12 cellular contexts compared by ENCODE assay signal in genomic region chr16:66266436-66267286, GRCh38.
DNase-seq lines count a peak whose midpoint lies in the region; ATAC-seq and TF ChIP-seq lines count a peak whose summit lies in the region.
"Had no signal": no experiment of that assay in that cellular context is flagged by ENCODE, and none has a peak within 500 bp of the region (broad histone marks: within the 10 kb centered on the region; RNA-seq: fewer than 3 reads in every experiment).

No MANE protein-coding gene starts in this region.

- no peaks in the 10 kb centered on the region for H3K27me3 ChIP-seq in SK-N-SH (ENCODE audit: insufficient read depth)
- peaks cover 0 to 25% (median 3%) of the 10 kb centered on the region in 7 donors for H3K27me3 ChIP-seq in heart right ventricle

- peaks cover 63% of the 10 kb centered on the region for H3K27me3 Mint-ChIP-seq in progenitor cell of endocrine pancreas
- H3K27me3 Mint-ChIP-seq in activated naive CD4-positive, alpha-beta T cell treated with anti-CD3 and anti-CD28 coated beads for 36 hours (ENCODE audit: low read depth), result peaks cover 35% of the 10 kb centered on the region

- no peaks in the 10 kb centered on the region for H3K36me3 Mint-ChIP-seq in progenitor cell of endocrine pancreas (ENCODE audit: insufficient read depth)
- H3K36me3 Mint-ChIP-seq in activated naive CD4-positive, alpha-beta T cell treated with anti-CD3 and anti-CD28 coated beads for 36 hours (ENCODE audit: low read depth), result no peaks in the 10 kb centered on the region
- H3K36me3 Mint-ChIP-seq: IgD-negative memory B cell had no signal

- H3F3A ChIP-seq in SK-N-SH (replicated peaks; ENCODE audit: insufficient read depth), result no peaks in the 10 kb centered on the region

- H3K4me2 ChIP-seq in SK-N-SH, result peak overlapping the region; percentile 6; the same call in 1 of the 2 replicates

- 39% methylated on average over 22 of the region's 24 CpGs for WGBS in SK-N-SH (ENCODE audit: low lambda C conversion rate)
- WGBS in heart right ventricle, 2 donors, result 41 to 45% methylated on average over 24 of the region's 24 CpGs

- ATAC-seq in heart right ventricle (peak; percentile 72 to 83 (median 80)), GM18519 (IDR thresholded peaks at IDR 0.05; ENCODE audit: low FRiP score, unreplicated experiment) (no peak), GM21447 (IDR thresholded peaks at IDR 0.05; ENCODE audit: unreplicated experiment) (no peak)

- H3K4me1 Mint-ChIP-seq in progenitor cell of endocrine pancreas (ENCODE audit: low read depth), result peaks cover 7% of the 10 kb centered on the region
- H3K4me1 Mint-ChIP-seq in activated naive CD4-positive, alpha-beta T cell treated with anti-CD3 and anti-CD28 coated beads for 36 hours (ENCODE audit: low read depth), result peaks cover 4% of the 10 kb centered on the region

- H3K4me3 ChIP-seq in AG10803 (ENCODE audit: low read length) (peak overlapping the region; percentile 6; the same call in 1 of the 2 replicates), SK-N-SH (ENCODE audit: low read depth in 2 of 2, low read length in 1 of 2) (no peak overlapping the region), heart right ventricle (no peak overlapping the region)

- DNase-seq in AG10803 (ENCODE audit: low read depth) (peak; percentile 97), SK-N-SH (peak; percentile 87), heart right ventricle (peak; percentile 67 to 68), progenitor cell of endocrine pancreas (ENCODE audit: low spot score, unreplicated experiment) (no peak), DMS79 treated with DMSO at 0.1 percent for 48 hours (lab: John Stamatoyannopoulos, UW) (no peak)
- DNase-seq in activated naive CD4-positive, alpha-beta T cell treated with anti-CD3 and anti-CD28 coated beads for 36 hours, result no peak
- DNase-seq: activated gamma-delta T cell treated with Interleukin-2 at 50 U/mL for 16 hours, NCI-H526, nucleus accumbens had no signal

- peak overlapping the region in 1 of 2 experiments; percentile 53; a peak in 1 of 4 replicates for H3K27ac ChIP-seq in SK-N-SH (ENCODE audit: low read depth in 2 of 2, low read length in 1 of 2)
- H3K27ac ChIP-seq in heart right ventricle, result peak overlapping the region in 8 of 10 donors; percentile 11 to 55 (median 48)

- TF ChIP-seq CTCF in AG10803 (conservative IDR thresholded peaks at IDR 0.05; ENCODE audit: low read length), result peak; percentile 46
- TF ChIP-seq CTCF in SK-N-SH (IDR thresholded peaks at IDR 0.05), result no peak
- peak in 1 of 9 donors; percentile 12 for TF ChIP-seq CTCF in heart right ventricle (IDR thresholded peaks at IDR 0.05)
- no peak for TF ChIP-seq CTCF in progenitor cell of endocrine pancreas (IDR thresholded peaks at IDR 0.05; ENCODE audit: unreplicated experiment)

- H4K20me1 ChIP-seq in SK-N-SH (ENCODE audit: insufficient read depth), result no peaks in the 10 kb centered on the region

- intact Hi-C loops in heart right ventricle (cut with DNase I), result loop anchor here in 1 of 10 donors (10.0 kb wide), 1 partner anchor 1142 kb away; the partner anchor contains the start of gene CDH11
- intact Hi-C loops in activated naive CD4-positive, alpha-beta T cell treated with anti-CD3 and anti-CD28 coated beads for 36 hours (cut with micrococcal nuclease), result no loop called here

- peak; percentile 14; the same call in 1 of the 2 replicates for TF ChIP-seq RAD21 in SK-N-SH (IDR thresholded peaks at IDR 0.05; ENCODE audit: low read length)

- no peak overlapping the region for H3K4me3 Mint-ChIP-seq in progenitor cell of endocrine pancreas (ENCODE audit: low read depth)
- no peak overlapping the region for H3K4me3 Mint-ChIP-seq in activated naive CD4-positive, alpha-beta T cell treated with anti-CD3 and anti-CD28 coated beads for 36 hours
- H3K4me3 Mint-ChIP-seq: IgD-negative memory B cell had no signal

- H3K79me2 ChIP-seq in SK-N-SH (ENCODE audit: insufficient read depth), result no peaks in the 10 kb centered on the region

- no peak overlapping the region for H2AFZ ChIP-seq in SK-N-SH (ENCODE audit: low read depth)

- CTCF ChIA-PET in SK-N-SH (lab: Yijun Ruan, JAX), result interaction anchor here (0.6 to 1.3 kb wide), 5 partner anchors 9 to 1279 kb away, joined by 3 read pairs; no protein-coding TSS in a partner anchor
- CTCF ChIA-PET in activated naive CD4-positive, alpha-beta T cell treated with anti-CD3 and anti-CD28 coated beads for 36 hours (lab: Charles Lee), result no interaction called here

- POLR2A ChIA-PET in SK-N-SH (lab: Yijun Ruan, JAX), result no interaction called here

- no peaks in the 10 kb centered on the region for H3K9me2 ChIP-seq in SK-N-SH

- H3K9me3 ChIP-seq in SK-N-SH, result no peaks in the 10 kb centered on the region
- H3K9me3 ChIP-seq in heart right ventricle, result no peaks in the 10 kb centered on the region

- peak overlapping the region; percentile 50 for H3K27ac Mint-ChIP-seq in progenitor cell of endocrine pancreas
- no peak overlapping the region for H3K27ac Mint-ChIP-seq in activated naive CD4-positive, alpha-beta T cell treated with anti-CD3 and anti-CD28 coated beads for 36 hours
- H3K27ac Mint-ChIP-seq: IgD-negative memory B cell had no signal

- no peaks in the 10 kb centered on the region for H3K9me3 Mint-ChIP-seq in progenitor cell of endocrine pancreas (ENCODE audit: low read depth)
- H3K9me3 Mint-ChIP-seq in activated naive CD4-positive, alpha-beta T cell treated with anti-CD3 and anti-CD28 coated beads for 36 hours, result no peaks in the 10 kb centered on the region
- H3K9me3 Mint-ChIP-seq: IgD-negative memory B cell had no signal

- no peak overlapping the region for H3K9ac ChIP-seq in SK-N-SH

- no peak for TF ChIP-seq EP300 in SK-N-SH (IDR thresholded peaks at IDR 0.05; ENCODE audit: borderline replicate concordance in 1 of 2, low read depth in 1 of 2, low read length in 1 of 2)

- no peaks in the 10 kb centered on the region for H3K36me3 ChIP-seq in SK-N-SH (replicated peaks in 1 of 2; ENCODE audit: control insufficient read depth in 1 of 2, insufficient read depth in 2 of 2, low read length in 1 of 2)
- no peaks in the 10 kb centered on the region for H3K36me3 ChIP-seq in heart right ventricle

- H3K4me1 ChIP-seq in SK-N-SH (ENCODE audit: control insufficient read depth in 1 of 2, insufficient read depth in 2 of 2, low read depth in 1 of 2, low read length in 1 of 2) (peaks cover 6 to 42% of the 10 kb centered on the region in 2 experiments; a peak in 3 of 4 replicates), heart right ventricle (peaks cover 2 to 51% (median 19%) of the 10 kb centered on the region in 9 donors)

TF ChIP-seq in SK-N-SH, 30 proteins besides CTCF, POLR2A, EP300 and RAD21:
- no peak for TF ChIP-seq USF1 (IDR thresholded peaks at IDR 0.05; ENCODE audit: borderline replicate concordance, low read depth)
- TF ChIP-seq FOXM1 (IDR thresholded peaks at IDR 0.05; ENCODE audit: low read depth), result no peak
- TF ChIP-seq RFX5 (IDR thresholded peaks at IDR 0.05; ENCODE audit: low read length), result no peak
- peak; percentile 62 for TF ChIP-seq CHD2 (IDR thresholded peaks at IDR 0.05; ENCODE audit: low read length, partially characterized antibody)
- no peak for TF ChIP-seq YY1 (IDR thresholded peaks at IDR 0.05; ENCODE audit: low read depth)
- TF ChIP-seq RCOR1 (IDR thresholded peaks at IDR 0.05; ENCODE audit: low read length), result 0 out of 2 replicates have a peak, but pooled peaks have one; percentile 42
- no peak for TF ChIP-seq MAX (IDR thresholded peaks at IDR 0.05; ENCODE audit: low read depth)
- TF ChIP-seq TCF12 (IDR thresholded peaks at IDR 0.05), result peak; percentile 59

Comparison
In these comparisons a context has a peak if more than half of its experiments do, and no peak if none do; other contexts are left out.
1. DNase-seq: peak in AG10803 (single experiment), SK-N-SH (single experiment) and heart right ventricle (2 of 2); none in progenitor cell of endocrine pancreas (single experiment), DMS79 treated with DMSO at 0.1 percent for 48 hours (single experiment) and activated naive CD4-positive, alpha-beta T cell treated with anti-CD3 and anti-CD28 coated beads for 36 hours (single experiment).
2. ATAC-seq: peak in heart right ventricle (8 of 8); none in GM18519 (single experiment) and GM21447 (single experiment).